Comparison of ENCODE assay signal across 1 cellular context in the genomic region with DNA sequence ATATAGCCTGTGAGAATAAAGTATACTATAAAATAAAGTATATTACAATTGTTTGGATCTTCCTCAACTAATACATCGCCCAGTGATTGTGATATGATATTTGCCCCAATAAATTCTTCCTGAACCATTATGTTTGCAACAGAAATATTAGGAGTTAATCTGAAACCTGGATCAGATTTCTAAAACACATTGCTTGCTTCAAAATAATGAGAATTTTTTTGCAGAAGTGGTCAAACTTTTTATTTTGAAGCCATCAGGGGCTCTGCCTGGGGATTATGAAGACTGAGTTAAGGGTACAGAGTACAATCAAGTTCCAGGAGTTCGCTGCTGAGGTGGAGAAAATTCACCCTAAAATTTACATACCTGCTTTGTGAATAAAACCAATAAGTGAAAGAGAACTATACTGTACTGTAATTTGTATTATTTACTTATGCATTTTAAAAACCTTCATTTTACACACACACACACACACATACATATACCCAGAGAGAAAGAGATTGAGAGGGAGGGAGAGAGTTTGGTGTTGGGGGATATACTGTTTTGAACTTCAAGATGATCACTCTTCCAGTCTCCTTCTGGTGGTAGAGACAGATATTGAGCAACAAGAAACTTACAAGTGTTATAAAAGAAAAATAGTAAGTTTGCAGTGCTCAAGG.
TF ChIP-seq lines count a peak whose summit lies in the region.

No MANE protein-coding gene starts in this region.

TF ChIP-seq in K562, 482 proteins besides CTCF, POLR2A, EP300 and RAD21 (continued from another document):
- TF ChIP-seq, protein P1, sequence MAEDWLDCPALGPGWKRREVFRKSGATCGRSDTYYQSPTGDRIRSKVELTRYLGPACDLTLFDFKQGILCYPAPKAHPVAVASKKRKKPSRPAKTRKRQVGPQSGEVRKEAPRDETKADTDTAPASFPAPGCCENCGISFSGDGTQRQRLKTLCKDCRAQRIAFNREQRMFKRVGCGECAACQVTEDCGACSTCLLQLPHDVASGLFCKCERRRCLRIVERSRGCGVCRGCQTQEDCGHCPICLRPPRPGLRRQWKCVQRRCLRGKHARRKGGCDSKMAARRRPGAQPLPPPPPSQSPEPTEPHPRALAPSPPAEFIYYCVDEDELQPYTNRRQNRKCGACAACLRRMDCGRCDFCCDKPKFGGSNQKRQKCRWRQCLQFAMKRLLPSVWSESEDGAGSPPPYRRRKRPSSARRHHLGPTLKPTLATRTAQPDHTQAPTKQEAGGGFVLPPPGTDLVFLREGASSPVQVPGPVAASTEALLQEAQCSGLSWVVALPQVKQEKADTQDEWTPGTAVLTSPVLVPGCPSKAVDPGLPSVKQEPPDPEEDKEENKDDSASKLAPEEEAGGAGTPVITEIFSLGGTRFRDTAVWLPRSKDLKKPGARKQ (CRISPR knock-in tag; IDR thresholded peaks at IDR 0.05) = no peak
- TF ChIP-seq, protein P2, sequence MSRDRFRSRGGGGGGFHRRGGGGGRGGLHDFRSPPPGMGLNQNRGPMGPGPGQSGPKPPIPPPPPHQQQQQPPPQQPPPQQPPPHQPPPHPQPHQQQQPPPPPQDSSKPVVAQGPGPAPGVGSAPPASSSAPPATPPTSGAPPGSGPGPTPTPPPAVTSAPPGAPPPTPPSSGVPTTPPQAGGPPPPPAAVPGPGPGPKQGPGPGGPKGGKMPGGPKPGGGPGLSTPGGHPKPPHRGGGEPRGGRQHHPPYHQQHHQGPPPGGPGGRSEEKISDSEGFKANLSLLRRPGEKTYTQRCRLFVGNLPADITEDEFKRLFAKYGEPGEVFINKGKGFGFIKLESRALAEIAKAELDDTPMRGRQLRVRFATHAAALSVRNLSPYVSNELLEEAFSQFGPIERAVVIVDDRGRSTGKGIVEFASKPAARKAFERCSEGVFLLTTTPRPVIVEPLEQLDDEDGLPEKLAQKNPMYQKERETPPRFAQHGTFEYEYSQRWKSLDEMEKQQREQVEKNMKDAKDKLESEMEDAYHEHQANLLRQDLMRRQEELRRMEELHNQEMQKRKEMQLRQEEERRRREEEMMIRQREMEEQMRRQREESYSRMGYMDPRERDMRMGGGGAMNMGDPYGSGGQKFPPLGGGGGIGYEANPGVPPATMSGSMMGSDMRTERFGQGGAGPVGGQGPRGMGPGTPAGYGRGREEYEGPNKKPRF (IDR thresholded peaks at IDR 0.05; ENCODE audit: low read depth, low read length) = no peak
- TF ChIP-seq HNRNPK (IDR thresholded peaks at IDR 0.05; ENCODE audit: low read depth, low read length, poor library complexity, severe bottlenecking) = no peak
- no peak for TF ChIP-seq CREB1 (IDR thresholded peaks at IDR 0.05)
- no peak for TF ChIP-seq CREB1 (CRISPR knock-in tag; IDR thresholded peaks at IDR 0.05)
